14 cellular contexts compared by ENCODE assay signal in the genomic region with DNA sequence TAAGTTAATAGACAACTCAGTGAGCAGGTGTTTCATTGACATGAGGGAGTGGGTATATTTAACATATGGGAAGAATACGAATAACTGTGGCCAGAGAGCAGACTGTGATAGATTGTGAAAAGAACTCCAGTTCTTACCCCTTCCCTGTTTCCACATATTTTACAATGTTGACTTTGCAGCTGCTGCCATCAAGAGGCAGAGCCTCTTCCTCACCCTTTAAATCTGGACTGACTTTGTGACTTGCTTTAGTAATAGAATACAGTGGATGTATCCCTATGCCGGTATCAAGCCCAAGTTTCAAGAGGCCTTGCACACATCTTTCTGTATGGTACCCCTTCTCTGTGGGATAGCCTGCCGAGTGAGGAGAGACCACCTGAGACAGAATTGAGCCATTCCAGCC.
A peak's percentile ranks its signal among the peaks of the same experiment; 100 is the strongest.
DNase-seq lines count a peak whose midpoint lies in the region; TF ChIP-seq lines count a peak whose summit lies in the region.
"Had no signal": no experiment of that assay in that cellular context is flagged by ENCODE, and none has a peak within 500 bp of the region (broad histone marks: within the 10 kb centered on the region; RNA-seq: fewer than 3 reads in every experiment).

No MANE protein-coding gene starts in this region.

- no peaks in the 10 kb centered on the region for H3K27me3 Mint-ChIP-seq in chondrocyte (ENCODE audit: low read depth)

- H3K4me1 Mint-ChIP-seq in chondrocyte (ENCODE audit: low read depth), result peaks cover 11% of the 10 kb centered on the region
- H3K4me1 Mint-ChIP-seq: IgD-negative memory B cell had no signal

- H3K27ac Mint-ChIP-seq in chondrocyte (ENCODE audit: unreplicated experiment), result no peak overlapping the region

- no peak overlapping the region for H2AK5ac ChIP-seq in neuronal stem cell (ENCODE audit: low read depth, low read length)

- peaks cover 0 to 12% of the 10 kb centered on the region in 2 donors for H3K4me1 ChIP-seq in neuronal stem cell (ENCODE audit: control insufficient read depth in 2 of 2, insufficient read depth in 1 of 2, low read depth in 1 of 2, low read length in 2 of 2)
- H3K4me1 ChIP-seq: heart right ventricle had no signal

- H3K4me3 ChIP-seq in neuronal stem cell (ENCODE audit: low read length in 2 of 2), result no peak overlapping the region
- no peak overlapping the region for H3K4me3 ChIP-seq in coronary artery
- H3K4me3 ChIP-seq: heart right ventricle had no signal

- H3K14ac ChIP-seq in neuronal stem cell (ENCODE audit: low read length), result no peak overlapping the region

- no peak overlapping the region for H3K4ac ChIP-seq in neuronal stem cell (ENCODE audit: low read length)

- peak; percentile 72 for TF ChIP-seq CTCF in chondrocyte (IDR thresholded peaks at IDR 0.05)
- TF ChIP-seq CTCF in coronary artery (IDR thresholded peaks at IDR 0.05), result no peak

- H3K18ac ChIP-seq in neuronal stem cell (ENCODE audit: low read length), result no peak overlapping the region

- H4K91ac ChIP-seq in neuronal stem cell (ENCODE audit: low read depth, low read length, poor library complexity), result no peak overlapping the region

- H3K9ac ChIP-seq in neuronal stem cell (ENCODE audit: low read depth, low read length, poor library complexity), result no peak overlapping the region

- no peak overlapping the region for H2BK12ac ChIP-seq in neuronal stem cell (ENCODE audit: low read length)

- no peak overlapping the region for H3K4me2 ChIP-seq in neuronal stem cell (ENCODE audit: insufficient read depth, low read length, poor library complexity, severe bottlenecking)

- H3K9me3 ChIP-seq in neuronal stem cell (replicated peaks in 1 of 2; ENCODE audit: control insufficient read depth in 2 of 2, insufficient read depth in 1 of 2, low read depth in 1 of 2, low read length in 2 of 2), result peaks cover 0 to 7% of the 10 kb centered on the region in 2 donors
- H3K9me3 ChIP-seq: heart right ventricle had no signal

- WGBS in neuronal stem cell (ENCODE audit: extremely low coverage in 2 of 2, insufficient read length in 2 of 2, insufficient replicate concordance in 1 of 2), 2 donors, result no CpG with 5 or more reads among the region's 3 CpGs

- H3K4me3 Mint-ChIP-seq in chondrocyte (ENCODE audit: unreplicated experiment), result no peak overlapping the region
- H3K4me3 Mint-ChIP-seq: IgD-negative memory B cell had no signal

- no peak overlapping the region for H2AFZ ChIP-seq in neuronal stem cell (ENCODE audit: low read length)

- DNase-seq in GM03348 (ENCODE audit: low spot score), result peak; percentile 16
- DNase-seq in NCI-H1694 (lab: John Stamatoyannopoulos, UW), result peak; percentile 6
- no peak for DNase-seq in chondrocyte (ENCODE audit: low spot score)
- DNase-seq in myocyte (ENCODE audit: low read depth), result peak; percentile 18
- DNase-seq in neuronal stem cell (ENCODE audit: low spot score), result no peak
- DNase-seq in coronary artery (ENCODE audit: low spot score), result no peak
- no peak for DNase-seq in Kasumi-1 (lab: John Stamatoyannopoulos, UW)
- DNase-seq: activated CD4-positive, CD25-positive, alpha-beta regulatory T cell treated with anti-CD3 and anti-CD28 coated beads, Interleukin-2, amount 50 U/mL, for 72 hours; activated gamma-delta T cell treated with Interleukin-2 at 50 U/mL for 16 hours; cortex of kidney; heart right ventricle; midbrain; SHP77 had no signal

- no peak overlapping the region for H2BK15ac ChIP-seq in neuronal stem cell (ENCODE audit: low read length)

- H3K9me3 Mint-ChIP-seq in chondrocyte (ENCODE audit: low read depth), result no peaks in the 10 kb centered on the region

- H4K8ac ChIP-seq in neuronal stem cell (ENCODE audit: low read depth, low read length), result no peak overlapping the region

- H3K27me3 ChIP-seq in neuronal stem cell (ENCODE audit: control insufficient read depth in 3 of 3, insufficient read depth in 3 of 3, low read depth in 1 of 3, low read length in 3 of 3), result no peaks in the 10 kb centered on the region
- H3K27me3 ChIP-seq: heart right ventricle had no signal

- no peak overlapping the region for H2BK5ac ChIP-seq in neuronal stem cell (ENCODE audit: low read length)

- no peaks in the 10 kb centered on the region for H3K36me3 Mint-ChIP-seq in chondrocyte (ENCODE audit: low read depth)
- H3K36me3 Mint-ChIP-seq: IgD-negative memory B cell had no signal

- H2BK120ac ChIP-seq in neuronal stem cell (ENCODE audit: low read depth, low read length), result no peak overlapping the region

- no peaks in the 10 kb centered on the region for H3K36me3 ChIP-seq in neuronal stem cell (replicated peaks in 1 of 2; ENCODE audit: control insufficient read depth in 2 of 2, insufficient read depth in 2 of 2, low read length in 2 of 2)
- H3K36me3 ChIP-seq: heart right ventricle had no signal

- no peak overlapping the region for H3K27ac ChIP-seq in neuronal stem cell (replicated peaks; ENCODE audit: low read length)
- no peak overlapping the region for H3K27ac ChIP-seq in coronary artery
- H3K27ac ChIP-seq: heart right ventricle had no signal

- H3K23ac ChIP-seq in neuronal stem cell (ENCODE audit: low read depth, low read length, poor library complexity), result no peak overlapping the region

- no peaks in the 10 kb centered on the region for H3K79me1 ChIP-seq in neuronal stem cell (ENCODE audit: low read depth, low read length)

Comparison
In these comparisons a context has a peak if more than half of its experiments do, and no peak if none do; other contexts are left out.
1. DNase-seq: peak in GM03348 (single experiment), NCI-H1694 (single experiment) and myocyte (single experiment); none in chondrocyte (single experiment), neuronal stem cell (single experiment), coronary artery (single experiment) and Kasumi-1 (0 of 2).